ENCODE assay signal across 16 cellular contexts in the genomic region with DNA sequence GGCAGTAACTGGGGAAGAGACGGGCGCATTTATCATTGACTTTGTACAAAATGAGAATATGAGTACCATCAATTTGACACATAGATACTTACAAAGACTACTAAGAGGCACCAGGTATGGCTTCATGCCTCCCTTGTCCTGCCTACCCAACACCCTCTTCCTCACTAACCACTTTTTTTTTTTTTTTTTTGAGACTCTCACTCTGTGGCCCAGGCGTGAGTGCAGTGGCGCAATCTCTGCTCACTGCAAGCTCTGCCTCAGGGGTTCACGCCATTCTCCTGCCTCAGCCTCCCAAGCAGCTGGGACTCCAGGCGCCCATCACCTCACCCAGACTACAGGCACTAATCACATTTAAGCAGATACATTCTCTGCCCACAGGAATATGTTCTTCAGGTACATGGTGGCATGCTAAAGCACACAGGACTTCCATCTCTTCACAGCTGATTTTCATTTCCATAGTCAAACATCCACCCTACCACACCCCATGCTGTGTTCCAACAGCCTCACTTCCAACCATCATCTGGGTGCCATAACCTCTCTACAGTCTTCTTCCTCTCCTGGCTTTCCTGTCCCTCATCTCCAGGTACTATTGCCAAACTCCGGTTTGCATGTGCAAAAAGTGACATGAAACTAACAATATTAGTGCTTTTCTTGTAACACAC. TPM values are rescaled to one million over a fixed set of nuclear protein-coding genes. Genes with fewer than 3 reads are reported as not detected.
DNase-seq lines count a peak whose midpoint lies in the region; ATAC-seq lines count a peak whose summit lies in the region.
"Had no signal": no experiment of that assay in that cellular context is flagged by ENCODE, and none has a peak within 500 bp of the region (broad histone marks: within the 10 kb centered on the region; RNA-seq: fewer than 3 reads in every experiment).

No MANE protein-coding gene starts in this region.

- H3K4me3 Mint-ChIP-seq in activated naive CD8-positive, alpha-beta T cell, result peak overlapping the region; percentile 11
- no peak overlapping the region for H3K4me3 Mint-ChIP-seq in activated naive CD8-positive, alpha-beta T cell treated with anti-CD3 and anti-CD28 coated beads for 36 hours
- peak overlapping the region; percentile 39 to 47 for H3K4me3 Mint-ChIP-seq in effector memory CD8-positive, alpha-beta T cell
- no peak overlapping the region for H3K4me3 Mint-ChIP-seq in stimulated activated naive CD8-positive, alpha-beta T cell treated with anti-CD3 and anti-CD28 coated beads, Interleukin-15, amount 100 ng/mL, for 72 hours

- DNase-seq in activated naive CD8-positive, alpha-beta T cell treated with anti-CD3 and anti-CD28 coated beads for 36 hours, result no peak
- DNase-seq in NCI-H526 treated with DMSO at 0.1 percent for 48 hours (lab: John Stamatoyannopoulos, UW) (peak; percentile 41), HUDEP-2 (lab: John Stamatoyannopoulos, UW; ENCODE audit: unreplicated experiment in 76 of 76) (no peak), NCI-H446 (lab: John Stamatoyannopoulos, UW) (no peak)
- peak in 1 of 3 experiments; percentile 30 for DNase-seq in effector memory CD8-positive, alpha-beta T cell
- DNase-seq in stimulated activated naive CD8-positive, alpha-beta T cell treated with anti-CD3 and anti-CD28 coated beads, Interleukin-15, amount 100 ng/mL, for 72 hours, result no peak
- no peak for DNase-seq in stimulated activated CD4-positive, alpha-beta T cell treated with anti-CD3 and anti-CD28 coated beads, Interleukin-12 subunit alpha, Interleukin-12 subunit beta, amount 100 ng/mL, for 4 hours
- DNase-seq: activated CD4-positive, alpha-beta T cell treated with anti-CD3 and anti-CD28 coated beads, Interleukin-2, amount 50 U/mL, for 1 hour; activated effector memory CD4-positive, alpha-beta T cell treated with Interleukin-2 at 50 U/mL for 16 hours; dermis blood vessel endothelial cell; esophagus squamous epithelium; kidney glomerular epithelial cell; NCI-H1694 treated with DMSO at 0.1 percent for 48 hours; NCI-H524; thyroid gland had no signal

- H3K36me3 Mint-ChIP-seq in activated naive CD8-positive, alpha-beta T cell, result peaks cover 20% of the 10 kb centered on the region
- H3K36me3 Mint-ChIP-seq in activated naive CD8-positive, alpha-beta T cell treated with anti-CD3 and anti-CD28 coated beads for 36 hours, result peaks cover 64% of the 10 kb centered on the region
- peaks cover 22% of the 10 kb centered on the region for H3K36me3 Mint-ChIP-seq in effector memory CD8-positive, alpha-beta T cell (ENCODE audit: insufficient read depth)

- no peaks in the 10 kb centered on the region for H3K9me3 Mint-ChIP-seq in activated naive CD8-positive, alpha-beta T cell (ENCODE audit: low read depth)
- no peaks in the 10 kb centered on the region for H3K9me3 Mint-ChIP-seq in activated naive CD8-positive, alpha-beta T cell treated with anti-CD3 and anti-CD28 coated beads for 36 hours
- no peaks in the 10 kb centered on the region for H3K9me3 Mint-ChIP-seq in effector memory CD8-positive, alpha-beta T cell
- no peaks in the 10 kb centered on the region for H3K9me3 Mint-ChIP-seq in stimulated activated naive CD8-positive, alpha-beta T cell treated with anti-CD3 and anti-CD28 coated beads, Interleukin-15, amount 100 ng/mL, for 72 hours

- peak overlapping the region; percentile 72 for H3K27ac Mint-ChIP-seq in activated naive CD8-positive, alpha-beta T cell
- no peak overlapping the region for H3K27ac Mint-ChIP-seq in activated naive CD8-positive, alpha-beta T cell treated with anti-CD3 and anti-CD28 coated beads for 36 hours
- H3K27ac Mint-ChIP-seq in effector memory CD8-positive, alpha-beta T cell, result peak overlapping the region; percentile 16 to 59
- H3K27ac Mint-ChIP-seq in stimulated activated naive CD8-positive, alpha-beta T cell treated with anti-CD3 and anti-CD28 coated beads, Interleukin-15, amount 100 ng/mL, for 72 hours, result no peak overlapping the region

- no peaks in the 10 kb centered on the region for H3K27me3 Mint-ChIP-seq in activated naive CD8-positive, alpha-beta T cell
- no peaks in the 10 kb centered on the region for H3K27me3 Mint-ChIP-seq in activated naive CD8-positive, alpha-beta T cell treated with anti-CD3 and anti-CD28 coated beads for 36 hours
- H3K27me3 Mint-ChIP-seq in effector memory CD8-positive, alpha-beta T cell, result no peaks in the 10 kb centered on the region
- H3K27me3 Mint-ChIP-seq in stimulated activated naive CD8-positive, alpha-beta T cell treated with anti-CD3 and anti-CD28 coated beads, Interleukin-15, amount 100 ng/mL, for 72 hours, result no peaks in the 10 kb centered on the region

- peaks cover 67% of the 10 kb centered on the region for H3K4me1 Mint-ChIP-seq in activated naive CD8-positive, alpha-beta T cell (ENCODE audit: low read depth)
- peaks cover 56% of the 10 kb centered on the region for H3K4me1 Mint-ChIP-seq in activated naive CD8-positive, alpha-beta T cell treated with anti-CD3 and anti-CD28 coated beads for 36 hours
- peaks cover 49 to 65% of the 10 kb centered on the region in 2 donors for H3K4me1 Mint-ChIP-seq in effector memory CD8-positive, alpha-beta T cell (ENCODE audit: low read depth in 2 of 2)
- peaks cover 68% of the 10 kb centered on the region for H3K4me1 Mint-ChIP-seq in stimulated activated naive CD8-positive, alpha-beta T cell treated with anti-CD3 and anti-CD28 coated beads, Interleukin-15, amount 100 ng/mL, for 72 hours

- peak; percentile 84 for ATAC-seq in effector memory CD8-positive, alpha-beta T cell (replicated peaks)
- ATAC-seq in stimulated activated naive CD8-positive, alpha-beta T cell treated with anti-CD3 and anti-CD28 coated beads, Interleukin-15, amount 100 ng/mL, for 72 hours, result peak; percentile 50

RNA-seq across cellular contexts. Expression of a gene that starts 41.7 kb away (rescaled TPM):
- 10 to 100 TPM; 82.2 to 91.0 TPM for total RNA-seq in activated naive CD8-positive, alpha-beta T cell treated with anti-CD3 and anti-CD28 coated beads for 36 hours

RNA-seq across cellular contexts. Expression of a gene that starts 51.2 kb away (rescaled TPM):
- total RNA-seq in activated naive CD8-positive, alpha-beta T cell treated with anti-CD3 and anti-CD28 coated beads for 36 hours, result 100 to 1,000 TPM; 179 to 181 TPM

Comparison
In these comparisons a context has a peak if more than half of its experiments do, and no peak if none do; other contexts are left out.
1. H3K27ac Mint-ChIP-seq: peak in activated naive CD8-positive, alpha-beta T cell (single experiment) and effector memory CD8-positive, alpha-beta T cell (2 of 2); none in activated naive CD8-positive, alpha-beta T cell treated with anti-CD3 and anti-CD28 coated beads for 36 hours (single experiment) and stimulated activated naive CD8-positive, alpha-beta T cell treated with anti-CD3 and anti-CD28 coated beads, Interleukin-15, amount 100 ng/mL, for 72 hours (0 of 2).
2. H3K4me3 Mint-ChIP-seq: peak in activated naive CD8-positive, alpha-beta T cell (single experiment) and effector memory CD8-positive, alpha-beta T cell (2 of 2); none in activated naive CD8-positive, alpha-beta T cell treated with anti-CD3 and anti-CD28 coated beads for 36 hours (single experiment) and stimulated activated naive CD8-positive, alpha-beta T cell treated with anti-CD3 and anti-CD28 coated beads, Interleukin-15, amount 100 ng/mL, for 72 hours (0 of 2).